In genomic region chr12:45890276-45890675, GRCh38 we compare ENCODE assay signal across 19 cellular contexts.
"Had no signal": no experiment of that assay in that cellular context is flagged by ENCODE, and none has a peak within 500 bp of the region (broad histone marks: within the 10 kb centered on the region; RNA-seq: fewer than 3 reads in every experiment).

No MANE protein-coding gene starts in this region.

- H3K4me3 ChIP-seq: cardiac muscle cell, left lung, pancreas, thyroid gland, uterus had no signal

- H3K27me3 ChIP-seq: cardiac muscle cell, left lung, pancreas, thyroid gland, uterus had no signal

- H3K9me3 ChIP-seq: pancreas, thyroid gland, uterus had no signal

- H3K27ac ChIP-seq: cardiac muscle cell, left lung, pancreas, thyroid gland, uterus had no signal

- ATAC-seq: activated T-cell treated with anti-CD3 and anti-CD28 coated beads, Interleukin-2, amount 50 U/mL, for 4 hours; esophagus mucosa; left lung; pancreas; stimulated activated naive B cell treated with anti-CD40 and anti-IgM and Interleukin-4, amounts not matched to agents 10 μg/mL and 1 μg/mL and 100 μg/mL, for 72 hours had no signal

- DNase-seq: activated CD4-positive, alpha-beta memory T cell treated with anti-CD3 and anti-CD28 coated beads for 36 hours; activated effector memory CD4-positive, alpha-beta T cell treated with Interleukin-2 at 50 U/mL for 16 hours; activated naive CD4-positive, alpha-beta T cell treated with anti-CD3 and anti-CD28 coated beads, Interleukin-2, amount 50 U/mL, for 16 hours; activated T-cell treated with anti-CD3 and anti-CD28 coated beads, Interleukin-2, amount 50 U/mL, for 4 hours; hippocampal formation; kidney; left lung; mammary epithelial cell; naive B cell; pancreas; stimulated activated CD4-positive, alpha-beta T cell treated with anti-CD3 and anti-CD28 coated beads, Interleukin-15, amount 100 ng/mL, for 24 hours; stimulated activated CD4-positive, alpha-beta T cell treated with anti-CD3 and anti-CD28 coated beads, Interleukin-4, amount 100 ng/mL, for 1 hour; stimulated activated naive B cell treated with anti-CD40 and anti-IgM and Interleukin-4, amounts not matched to agents 10 μg/mL and 1 μg/mL and 100 μg/mL, for 72 hours; thyroid gland; uterus had no signal

- FAIRE-seq: colon, endometrium had no signal

- H3K4me1 ChIP-seq: left lung, pancreas, thyroid gland, uterus had no signal
